23 cellular contexts compared by ENCODE assay signal in the genomic region with DNA sequence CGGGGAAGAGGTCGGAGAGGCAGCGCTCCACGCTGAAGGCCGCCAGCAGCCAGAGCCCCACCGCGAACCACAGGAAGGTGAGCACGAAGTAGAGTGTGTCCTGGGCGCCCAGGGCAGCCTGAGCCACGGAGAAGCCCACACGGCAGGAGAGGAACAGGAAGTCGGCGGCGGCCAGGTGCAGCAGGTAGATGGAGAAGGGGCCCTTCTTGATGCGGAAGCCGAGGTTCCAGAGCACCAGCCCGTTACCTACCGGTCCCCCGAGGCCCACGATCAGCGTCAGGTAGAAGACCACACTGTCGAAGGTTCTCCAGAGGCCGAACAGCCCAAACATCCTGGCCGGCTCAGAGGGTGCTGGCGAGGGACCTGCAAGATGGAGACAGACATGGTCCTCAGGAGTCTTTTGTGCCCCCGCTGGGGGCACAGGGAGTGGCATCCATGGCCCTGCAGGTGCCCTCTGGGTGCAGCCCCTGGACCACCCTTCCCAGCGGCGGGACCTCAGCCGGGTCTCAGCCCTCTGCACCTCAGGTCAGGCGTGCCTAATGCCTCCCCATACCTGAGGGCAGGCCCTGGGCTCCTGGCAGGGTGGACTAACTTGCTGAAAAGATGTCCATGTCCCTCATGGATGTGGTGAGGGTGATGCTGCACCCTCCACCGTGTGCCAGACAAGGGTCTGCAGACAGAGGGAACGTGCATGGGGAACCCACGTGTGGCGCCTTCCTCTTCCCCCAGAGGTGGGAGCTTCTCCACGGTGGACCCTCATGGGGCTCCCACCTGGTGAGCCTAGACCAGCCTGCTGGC. TPM values are rescaled to one million over a fixed set of nuclear protein-coding genes. Genes with fewer than 3 reads are reported as not detected.
A peak's percentile ranks its signal among the peaks of the same experiment; 100 is the strongest.
DNase-seq lines count a peak whose midpoint lies in the region; ATAC-seq, FAIRE-seq and TF ChIP-seq lines count a peak whose summit lies in the region.
"Had no signal": no experiment of that assay in that cellular context is flagged by ENCODE, and none has a peak within 500 bp of the region (broad histone marks: within the 10 kb centered on the region; RNA-seq: fewer than 3 reads in every experiment).

A gene with protein sequence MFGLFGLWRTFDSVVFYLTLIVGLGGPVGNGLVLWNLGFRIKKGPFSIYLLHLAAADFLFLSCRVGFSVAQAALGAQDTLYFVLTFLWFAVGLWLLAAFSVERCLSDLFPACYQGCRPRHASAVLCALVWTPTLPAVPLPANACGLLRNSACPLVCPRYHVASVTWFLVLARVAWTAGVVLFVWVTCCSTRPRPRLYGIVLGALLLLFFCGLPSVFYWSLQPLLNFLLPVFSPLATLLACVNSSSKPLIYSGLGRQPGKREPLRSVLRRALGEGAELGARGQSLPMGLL (minus strand): TSS at position 331 of the 798 bp plus-strand sequence. CDS start 0 bp downstream, at position 331.

- in situ Hi-C loops in transverse colon (cut with MboI; ENCODE audit: low pct_ligation_motif_present in 1 of 4, low pct_unique_long_range_greater_than_20kb in 1 of 4, low sequenced_read_pairs in 3 of 4) = loop anchor here (10.0 to 25.0 kb wide), 4 partner anchors 106 to 184 kb away; no protein-coding TSS in a partner anchor

- no peak within 1 kb of the TSS for H3K4me3 ChIP-seq in RWPE2 (ENCODE audit: severe bottlenecking)
- H3K4me3 ChIP-seq in kidney (ENCODE audit: low read length in 2 of 2) = no peak within 1 kb of the TSS
- no peak within 1 kb of the TSS for H3K4me3 ChIP-seq in transverse colon
- H3K4me3 ChIP-seq: heart right ventricle, Peyer's patch, SK-N-MC had no signal

- H3K4me3 Mint-ChIP-seq in activated naive CD8-positive, alpha-beta T cell treated with anti-CD3 and anti-CD28 coated beads, Interleukin-2, amount 10 ng/mL, durations not matched to agents 7 days and 5 days = no peak within 1 kb of the TSS
- H3K4me3 Mint-ChIP-seq in activated naive CD8-positive, alpha-beta T cell treated with anti-CD3 and anti-CD28 coated beads, Interleukin-2, amount 50 U/mL, for 24 hours = no peak within 1 kb of the TSS
- H3K4me3 Mint-ChIP-seq: HFFc6 had no signal

- POLR2A ChIA-PET in activated naive CD8-positive, alpha-beta T cell treated with anti-CD3 and anti-CD28 coated beads, Interleukin-2, amount 10 ng/mL, durations not matched to agents 7 days and 5 days (lab: Charles Lee) = no interaction called here

- peaks cover 16% of the 10 kb centered on the region for H3K27me3 Mint-ChIP-seq in activated naive CD8-positive, alpha-beta T cell treated with anti-CD3 and anti-CD28 coated beads, Interleukin-2, amount 10 ng/mL, durations not matched to agents 7 days and 5 days
- peaks cover 20% of the 10 kb centered on the region for H3K27me3 Mint-ChIP-seq in activated naive CD8-positive, alpha-beta T cell treated with anti-CD3 and anti-CD28 coated beads, Interleukin-2, amount 50 U/mL, for 24 hours

- FAIRE-seq in kidney (lab: Jason Lieb, UNC) = no peak

- H3K36me3 ChIP-seq in RWPE2 (ENCODE audit: low read depth) (no peaks in the 10 kb centered on the region), kidney (ENCODE audit: control insufficient read depth in 1 of 2, insufficient read depth in 2 of 2, low read length in 2 of 2) (no peaks in the 10 kb centered on the region), transverse colon (no peaks in the 10 kb centered on the region)
- H3K36me3 ChIP-seq: heart right ventricle, Peyer's patch had no signal

- DNase-seq in activated naive CD8-positive, alpha-beta T cell treated with anti-CD3 and anti-CD28 coated beads, Interleukin-2, amount 10 ng/mL, durations not matched to agents 7 days and 5 days = peak; percentile 29
- DNase-seq in activated naive CD8-positive, alpha-beta T cell treated with anti-CD3 and anti-CD28 coated beads, Interleukin-2, amount 50 U/mL, for 24 hours = no peak
- peak; percentile 54 for DNase-seq in RWPE2 (ENCODE audit: low spot score)
- peak; percentile 58 for DNase-seq in kidney
- DNase-seq in transverse colon = peak; percentile 6
- DNase-seq in kidney glomerular epithelial cell (lab: John Stamatoyannopoulos, UW) = no peak
- DNase-seq: activated gamma-delta T cell; cortex of kidney; HFFc6; KBM-7; mammary epithelial cell; naive thymus-derived CD4-positive, alpha-beta T cell; NCI-H1930; NK-92 treated with Interleukin-12 subunit alpha and Interleukin-12 subunit beta, amount 100 ng/mL, for 24 hours; stimulated activated CD4-positive, alpha-beta T cell treated with anti-CD3 and anti-CD28 coated beads, Interleukin-4, amount 100 ng/mL, for 4 hours had no signal

- H3K27ac ChIP-seq in RWPE2 (ENCODE audit: poor library complexity, severe bottlenecking) (no peak within 1 kb of the TSS), kidney (ENCODE audit: low read depth in 2 of 2, low read length in 2 of 2) (no peak within 1 kb of the TSS), transverse colon (no peak within 1 kb of the TSS)
- H3K27ac ChIP-seq: heart right ventricle, Peyer's patch, SK-N-MC had no signal

- H3K27ac Mint-ChIP-seq in activated naive CD8-positive, alpha-beta T cell treated with anti-CD3 and anti-CD28 coated beads, Interleukin-2, amount 10 ng/mL, durations not matched to agents 7 days and 5 days = no peak within 1 kb of the TSS
- no peak within 1 kb of the TSS for H3K27ac Mint-ChIP-seq in activated naive CD8-positive, alpha-beta T cell treated with anti-CD3 and anti-CD28 coated beads, Interleukin-2, amount 50 U/mL, for 24 hours
- H3K27ac Mint-ChIP-seq: HFFc6; naive thymus-derived CD4-positive, alpha-beta T cell; progenitor cell of endocrine pancreas had no signal

- H3K27me3 ChIP-seq in RWPE2 (ENCODE audit: insufficient read depth, poor library complexity, severe bottlenecking) (peaks cover 40% of the 10 kb centered on the region), transverse colon (peaks cover 80% of the 10 kb centered on the region)
- H3K27me3 ChIP-seq: Peyer's patch had no signal

- H3K9me3 ChIP-seq in RWPE2 (ENCODE audit: severe bottlenecking) = no peaks in the 10 kb centered on the region
- no peaks in the 10 kb centered on the region for H3K9me3 ChIP-seq in kidney (ENCODE audit: control insufficient read depth in 1 of 2, low read length in 2 of 2)
- no peaks in the 10 kb centered on the region for H3K9me3 ChIP-seq in transverse colon
- H3K9me3 ChIP-seq: heart right ventricle, Peyer's patch had no signal

- H3K9ac ChIP-seq in kidney (ENCODE audit: low read length in 2 of 2) = no peak within 1 kb of the TSS

- H3K36me3 Mint-ChIP-seq in activated naive CD8-positive, alpha-beta T cell treated with anti-CD3 and anti-CD28 coated beads, Interleukin-2, amount 10 ng/mL, durations not matched to agents 7 days and 5 days = no peaks in the 10 kb centered on the region
- no peaks in the 10 kb centered on the region for H3K36me3 Mint-ChIP-seq in activated naive CD8-positive, alpha-beta T cell treated with anti-CD3 and anti-CD28 coated beads, Interleukin-2, amount 50 U/mL, for 24 hours (ENCODE audit: low read depth)
- H3K36me3 Mint-ChIP-seq: naive thymus-derived CD4-positive, alpha-beta T cell had no signal

- TF ChIP-seq EP300 in transverse colon (IDR thresholded peaks at IDR 0.05; ENCODE audit: low read depth) = no peak

- no peak for TF ChIP-seq CTCF in RWPE2 (IDR thresholded peaks at IDR 0.05; ENCODE audit: poor library complexity, severe bottlenecking)
- TF ChIP-seq CTCF in kidney (IDR thresholded peaks at IDR 0.05; ENCODE audit: borderline replicate concordance, extremely low read depth, insufficient read depth) = no peak
- no peak for TF ChIP-seq CTCF in transverse colon (IDR thresholded peaks at IDR 0.05)

- H3K4me1 Mint-ChIP-seq in activated naive CD8-positive, alpha-beta T cell treated with anti-CD3 and anti-CD28 coated beads, Interleukin-2, amount 10 ng/mL, durations not matched to agents 7 days and 5 days = peaks cover 10% of the 10 kb centered on the region
- peaks cover 2% of the 10 kb centered on the region for H3K4me1 Mint-ChIP-seq in activated naive CD8-positive, alpha-beta T cell treated with anti-CD3 and anti-CD28 coated beads, Interleukin-2, amount 50 U/mL, for 24 hours

- no peaks in the 10 kb centered on the region for H3K4me1 ChIP-seq in RWPE2 (ENCODE audit: insufficient read depth, poor library complexity, severe bottlenecking)
- H3K4me1 ChIP-seq in kidney (ENCODE audit: control insufficient read depth in 1 of 2, insufficient read depth in 1 of 2, low read depth in 1 of 2, low read length in 2 of 2) = no peaks in the 10 kb centered on the region
- peaks cover 0 to 7% (median 0%) of the 10 kb centered on the region in 4 donors for H3K4me1 ChIP-seq in transverse colon
- H3K4me1 ChIP-seq: Peyer's patch had no signal

- intact Hi-C loops in kidney (cut with DNase I) = loop anchor here (10.0 kb wide), 1 partner anchor 184 kb away; no protein-coding TSS in a partner anchor
- intact Hi-C loops in transverse colon (cut with DNase I; ENCODE audit: low total_unique reads) = loop anchor here (10.0 kb wide), 1 partner anchor 184 kb away; no protein-coding TSS in a partner anchor

- TF ChIP-seq POLR2A in transverse colon (IDR thresholded peaks at IDR 0.05) = no peak

- 74% methylated on average over 35 of the region's 35 CpGs; no CpG with 5 or more reads in 1 of the 2 donors for WGBS in transverse colon (ENCODE audit: low coverage in 1 of 2), 2 donors

- no peaks in the 10 kb centered on the region for H3K9me3 Mint-ChIP-seq in activated naive CD8-positive, alpha-beta T cell treated with anti-CD3 and anti-CD28 coated beads, Interleukin-2, amount 10 ng/mL, durations not matched to agents 7 days and 5 days
- no peaks in the 10 kb centered on the region for H3K9me3 Mint-ChIP-seq in activated naive CD8-positive, alpha-beta T cell treated with anti-CD3 and anti-CD28 coated beads, Interleukin-2, amount 50 U/mL, for 24 hours
- H3K9me3 Mint-ChIP-seq: HFFc6; naive thymus-derived CD4-positive, alpha-beta T cell had no signal

- ATAC-seq in activated naive CD8-positive, alpha-beta T cell treated with anti-CD3 and anti-CD28 coated beads, Interleukin-2, amount 10 ng/mL, durations not matched to agents 7 days and 5 days (ENCODE audit: low read depth) = no peak
- ATAC-seq in activated naive CD8-positive, alpha-beta T cell treated with anti-CD3 and anti-CD28 coated beads, Interleukin-2, amount 50 U/mL, for 24 hours = no peak
- no peak for ATAC-seq in RWPE2 (ENCODE audit: low read depth)
- no peak for ATAC-seq in GM19455 (IDR thresholded peaks at IDR 0.05; ENCODE audit: unreplicated experiment)
- ATAC-seq in HG02852 (IDR thresholded peaks at IDR 0.05; ENCODE audit: unreplicated experiment) = no peak
- ATAC-seq: activated CD4-positive, CD25-positive, alpha-beta regulatory T cell treated with anti-CD3 and anti-CD28 coated beads, Interleukin-2, amount 50 U/mL, for 24 hours; heart right ventricle; naive thymus-derived CD4-positive, alpha-beta T cell had no signal

RNA-seq across cellular contexts. Expression of the gene that starts here (rescaled TPM):
- not detected for total RNA-seq in activated naive CD8-positive, alpha-beta T cell treated with anti-CD3 and anti-CD28 coated beads, Interleukin-2, amount 10 ng/mL, durations not matched to agents 7 days and 5 days
- not detected for total RNA-seq in kidney
- polyA plus RNA-seq in kidney (ENCODE audit: insufficient read depth, low read depth, low replicate concordance) = not detected
- not detected for total RNA-seq in transverse colon
- total RNA-seq: heart right ventricle; HFFc6; mammary epithelial cell; naive thymus-derived CD4-positive, alpha-beta T cell; NCI-H460; Peyer's patch; progenitor cell of endocrine pancreas had no signal
- polyA plus RNA-seq: heart right ventricle; mammary epithelial cell; naive thymus-derived CD4-positive, alpha-beta T cell had no signal

Comparison
In these comparisons a context has a peak if more than half of its experiments do, and no peak if none do; other contexts are left out.
1. Peak in DNase-seq in activated naive CD8-positive, alpha-beta T cell treated with anti-CD3 and anti-CD28 coated beads, Interleukin-2, amount 10 ng/mL, durations not matched to agents 7 days and 5 days; RNA of the gene not detected or under 1 TPM.
2. Peak in DNase-seq in kidney; RNA of the gene not detected or under 1 TPM.
3. Peak in DNase-seq in transverse colon; RNA of the gene not detected or under 1 TPM.